16 cellular contexts compared by ENCODE assay signal in the genomic region with DNA sequence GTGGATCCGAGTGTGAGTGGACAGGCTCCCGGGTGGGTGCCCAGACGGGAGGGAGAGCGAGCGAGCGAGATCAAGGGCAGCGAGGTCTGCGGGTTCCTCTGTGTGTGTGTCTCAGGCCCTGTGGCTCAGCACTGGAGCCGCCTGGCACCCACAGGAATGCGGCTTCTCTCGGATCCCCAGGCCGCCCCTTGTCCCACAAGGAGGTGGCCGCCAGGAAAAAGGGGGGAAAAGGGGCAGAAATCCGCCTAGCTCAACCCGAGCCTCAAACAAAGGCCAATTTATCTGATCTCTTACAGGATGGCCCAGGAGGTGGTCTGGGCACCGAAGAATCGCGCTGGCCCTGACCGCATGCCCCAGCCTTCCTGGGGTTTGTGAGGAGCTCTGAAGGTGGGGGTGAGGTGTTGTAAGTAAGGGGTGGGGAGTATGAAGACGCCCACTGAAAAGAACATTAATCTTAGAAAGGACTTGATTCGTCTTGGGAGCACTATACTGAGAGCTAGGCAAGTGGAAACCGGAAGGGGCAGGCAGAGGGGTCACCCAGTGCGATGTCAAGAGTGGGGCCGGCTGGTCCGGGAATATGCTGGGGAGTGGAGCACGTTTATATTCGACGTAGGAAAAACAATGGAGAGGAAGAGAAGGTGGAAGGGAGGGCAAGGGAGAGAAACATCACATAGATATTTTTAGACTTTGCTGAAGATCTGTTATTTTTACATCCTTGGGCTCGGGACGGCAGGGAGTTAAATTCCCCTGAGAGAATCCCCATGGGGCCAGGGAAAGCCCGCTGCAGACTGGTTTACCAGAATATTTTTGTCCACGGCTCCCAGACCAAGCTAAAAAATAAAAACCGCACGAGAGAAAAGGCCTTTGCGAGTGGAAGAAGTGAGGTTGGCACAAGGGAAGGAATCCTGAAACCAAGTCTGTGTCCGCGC. TPM values are rescaled to one million over a fixed set of nuclear protein-coding genes. Genes with fewer than 3 reads are reported as not detected.
DNase-seq lines count a peak whose midpoint lies in the region; ATAC-seq lines count a peak whose summit lies in the region.
"Had no signal": no experiment of that assay in that cellular context is flagged by ENCODE, and none has a peak within 500 bp of the region (broad histone marks: within the 10 kb centered on the region; RNA-seq: fewer than 3 reads in every experiment).

No MANE protein-coding gene starts in this region.

- DNase-seq in activated naive CD8-positive, alpha-beta T cell treated with anti-CD3 and anti-CD28 coated beads, Interleukin-2, amount 10 ng/mL, durations not matched to agents 7 days and 5 days: no peak
- no peak for DNase-seq in activated naive CD8-positive, alpha-beta T cell treated with anti-CD3 and anti-CD28 coated beads, Interleukin-2, amount 50 U/mL, for 24 hours
- peak in 4 of 61 donors; percentile 31 to 56 (median 52) for DNase-seq in caudate nucleus (lab: John Stamatoyannopoulos, UW)
- DNase-seq in myocyte (ENCODE audit: low read depth): peak; percentile 27
- no peak for DNase-seq in stimulated activated naive CD4-positive, alpha-beta T cell (lab: John Stamatoyannopoulos, UW)
- DNase-seq: activated CD4-positive, alpha-beta T cell treated with anti-CD3 and anti-CD28 coated beads for 36 hours; NCI-H226; stimulated activated CD4-positive, alpha-beta T cell treated with anti-CD3 and anti-CD28 coated beads, Interleukin-15, amount 100 ng/mL, for 24 hours had no signal

- peak overlapping the region; percentile 73 for H3K27ac Mint-ChIP-seq in activated naive CD8-positive, alpha-beta T cell treated with anti-CD3 and anti-CD28 coated beads, Interleukin-2, amount 10 ng/mL, durations not matched to agents 7 days and 5 days
- no peak overlapping the region for H3K27ac Mint-ChIP-seq in activated naive CD8-positive, alpha-beta T cell treated with anti-CD3 and anti-CD28 coated beads, Interleukin-2, amount 50 U/mL, for 24 hours
- H3K27ac Mint-ChIP-seq: activated CD4-positive, alpha-beta T cell treated with anti-CD3 and anti-CD28 coated beads for 36 hours; dendritic cell treated with granulocyte-macrophage colony-stimulating factor and Interleukin-4, amounts not matched to agents 40 ng/mL and 50 ng/mL, for 4 days; memory B cell had no signal

- H3K4me1 Mint-ChIP-seq in activated naive CD8-positive, alpha-beta T cell treated with anti-CD3 and anti-CD28 coated beads, Interleukin-2, amount 10 ng/mL, durations not matched to agents 7 days and 5 days: peaks cover 10% of the 10 kb centered on the region
- H3K4me1 Mint-ChIP-seq in activated naive CD8-positive, alpha-beta T cell treated with anti-CD3 and anti-CD28 coated beads, Interleukin-2, amount 50 U/mL, for 24 hours: peaks cover 15% of the 10 kb centered on the region

- peaks cover 94% of the 10 kb centered on the region for H3K27me3 Mint-ChIP-seq in activated naive CD8-positive, alpha-beta T cell treated with anti-CD3 and anti-CD28 coated beads, Interleukin-2, amount 10 ng/mL, durations not matched to agents 7 days and 5 days
- H3K27me3 Mint-ChIP-seq in activated naive CD8-positive, alpha-beta T cell treated with anti-CD3 and anti-CD28 coated beads, Interleukin-2, amount 50 U/mL, for 24 hours: peaks cover 94% of the 10 kb centered on the region

- no peak overlapping the region for H3K4me3 Mint-ChIP-seq in activated naive CD8-positive, alpha-beta T cell treated with anti-CD3 and anti-CD28 coated beads, Interleukin-2, amount 10 ng/mL, durations not matched to agents 7 days and 5 days
- no peak overlapping the region for H3K4me3 Mint-ChIP-seq in activated naive CD8-positive, alpha-beta T cell treated with anti-CD3 and anti-CD28 coated beads, Interleukin-2, amount 50 U/mL, for 24 hours
- H3K4me3 Mint-ChIP-seq: activated CD4-positive, alpha-beta T cell treated with anti-CD3 and anti-CD28 coated beads for 36 hours; dendritic cell treated with granulocyte-macrophage colony-stimulating factor and Interleukin-4, amounts not matched to agents 40 ng/mL and 50 ng/mL, for 4 days; memory B cell had no signal

- H3K36me3 Mint-ChIP-seq in activated naive CD8-positive, alpha-beta T cell treated with anti-CD3 and anti-CD28 coated beads, Interleukin-2, amount 10 ng/mL, durations not matched to agents 7 days and 5 days: peaks cover 2% of the 10 kb centered on the region
- H3K36me3 Mint-ChIP-seq in activated naive CD8-positive, alpha-beta T cell treated with anti-CD3 and anti-CD28 coated beads, Interleukin-2, amount 50 U/mL, for 24 hours (ENCODE audit: low read depth): no peaks in the 10 kb centered on the region
- H3K36me3 Mint-ChIP-seq: memory B cell had no signal

- H3K27ac ChIP-seq in caudate nucleus (ENCODE audit: low read depth, low read length) (peak overlapping the region; percentile 74), temporal lobe (ENCODE audit: low read depth, low read length) (peak overlapping the region; percentile 38)
- H3K27ac ChIP-seq: parathyroid adenoma, upper lobe of left lung had no signal

- ATAC-seq in activated naive CD8-positive, alpha-beta T cell treated with anti-CD3 and anti-CD28 coated beads, Interleukin-2, amount 10 ng/mL, durations not matched to agents 7 days and 5 days (ENCODE audit: low read depth): no peak
- ATAC-seq in activated naive CD8-positive, alpha-beta T cell treated with anti-CD3 and anti-CD28 coated beads, Interleukin-2, amount 50 U/mL, for 24 hours: no peak
- ATAC-seq in HG02973 (IDR thresholded peaks at IDR 0.05; ENCODE audit: unreplicated experiment) (no peak), GM21723 (IDR thresholded peaks at IDR 0.05; ENCODE audit: unreplicated experiment) (no peak)
- ATAC-seq: activated CD4-positive, alpha-beta T cell treated with anti-CD3 and anti-CD28 coated beads for 36 hours had no signal

- POLR2A ChIA-PET in activated naive CD8-positive, alpha-beta T cell treated with anti-CD3 and anti-CD28 coated beads, Interleukin-2, amount 10 ng/mL, durations not matched to agents 7 days and 5 days (lab: Charles Lee): no interaction called here

- H3K9me3 Mint-ChIP-seq in activated naive CD8-positive, alpha-beta T cell treated with anti-CD3 and anti-CD28 coated beads, Interleukin-2, amount 10 ng/mL, durations not matched to agents 7 days and 5 days: peaks cover 9% of the 10 kb centered on the region
- no peaks in the 10 kb centered on the region for H3K9me3 Mint-ChIP-seq in activated naive CD8-positive, alpha-beta T cell treated with anti-CD3 and anti-CD28 coated beads, Interleukin-2, amount 50 U/mL, for 24 hours
- H3K9me3 Mint-ChIP-seq: dendritic cell treated with granulocyte-macrophage colony-stimulating factor and Interleukin-4, amounts not matched to agents 40 ng/mL and 50 ng/mL, for 4 days had no signal

RNA-seq across cellular contexts. Expression of gene DLX5, which starts 7.2 kb away (rescaled TPM):
- total RNA-seq in activated naive CD8-positive, alpha-beta T cell treated with anti-CD3 and anti-CD28 coated beads, Interleukin-2, amount 10 ng/mL, durations not matched to agents 7 days and 5 days: not detected
- total RNA-seq in myocyte: not detected in 2 replicates
- polyA plus RNA-seq in myocyte (2012): 0.10 TPM
- total RNA-seq in temporal lobe: 3.4 TPM
- total RNA-seq: activated CD4-positive, alpha-beta T cell treated with anti-CD3 and anti-CD28 coated beads for 36 hours; HT-29; upper lobe of left lung had no signal

RNA-seq across cellular contexts. Expression of gene DLX6, which starts 12.1 kb away (rescaled TPM):
- not detected for total RNA-seq in activated naive CD8-positive, alpha-beta T cell treated with anti-CD3 and anti-CD28 coated beads, Interleukin-2, amount 10 ng/mL, durations not matched to agents 7 days and 5 days
- total RNA-seq in myocyte: 0.27 TPM in 1 of 2 replicates, not detected in the other
- 0.08 TPM for polyA plus RNA-seq in myocyte (2012)
- 1.2 TPM for total RNA-seq in temporal lobe
- total RNA-seq: activated CD4-positive, alpha-beta T cell treated with anti-CD3 and anti-CD28 coated beads for 36 hours; HT-29; upper lobe of left lung had no signal
